14 cellular contexts compared by ENCODE assay signal in genomic region chr7:18873674-18874341, GRCh38.
DNase-seq lines count a peak whose midpoint lies in the region; ATAC-seq and TF ChIP-seq lines count a peak whose summit lies in the region.
"Had no signal": no experiment of that assay in that cellular context is flagged by ENCODE, and none has a peak within 500 bp of the region (broad histone marks: within the 10 kb centered on the region; RNA-seq: fewer than 3 reads in every experiment).

No MANE protein-coding gene starts in this region.

- H3K27me3 ChIP-seq in Caco-2 (replicated peaks; ENCODE audit: control insufficient read depth, insufficient read depth, low read length) (no peaks in the 10 kb centered on the region), mammary epithelial cell (ENCODE audit: insufficient read depth, low read length) (no peaks in the 10 kb centered on the region), mesendoderm (ENCODE audit: insufficient read depth, low read length, poor library complexity) (no peaks in the 10 kb centered on the region)
- H3K27me3 ChIP-seq: tibial artery had no signal

- ATAC-seq in HG03342 (IDR thresholded peaks at IDR 0.05; ENCODE audit: unreplicated experiment), result no peak
- ATAC-seq in stimulated activated memory B cell treated with anti-CD40 and anti-IgM and Interleukin-4, amounts not matched to agents 10 μg/mL and 1 μg/mL and 100 μg/mL, for 72 hours, result no peak
- ATAC-seq: left lobe of liver had no signal

- H3K27me3 Mint-ChIP-seq in Caco-2 (ENCODE audit: insufficient read depth, unreplicated experiment), result peaks cover 2% of the 10 kb centered on the region
- H3K27me3 Mint-ChIP-seq in stimulated activated memory B cell treated with anti-CD40 and anti-IgM and Interleukin-4, amounts not matched to agents 10 μg/mL and 1 μg/mL and 100 μg/mL, for 72 hours, result no peaks in the 10 kb centered on the region
- H3K27me3 Mint-ChIP-seq: activated naive CD8-positive, alpha-beta T cell treated with anti-CD3 and anti-CD28 coated beads for 36 hours had no signal

- H3K56ac ChIP-seq in mesendoderm (ENCODE audit: low read length), result no peak overlapping the region

- H3K79me2 ChIP-seq in mammary epithelial cell (ENCODE audit: insufficient read depth, low read length) (no peaks in the 10 kb centered on the region), mesendoderm (ENCODE audit: control insufficient read depth, insufficient read depth, low read length) (no peaks in the 10 kb centered on the region)

- POLR2A ChIA-PET in Caco-2 (lab: Charles Lee), result no interaction called here

- no peak overlapping the region for H3K4ac ChIP-seq in mesendoderm (ENCODE audit: low read depth, low read length)

- H3K9me3 Mint-ChIP-seq in Caco-2 (ENCODE audit: unreplicated experiment), result no peaks in the 10 kb centered on the region
- peaks cover 5% of the 10 kb centered on the region for H3K9me3 Mint-ChIP-seq in stimulated activated memory B cell treated with anti-CD40 and anti-IgM and Interleukin-4, amounts not matched to agents 10 μg/mL and 1 μg/mL and 100 μg/mL, for 72 hours

- no peaks in the 10 kb centered on the region for H3K36me3 Mint-ChIP-seq in Caco-2 (ENCODE audit: insufficient read depth, unreplicated experiment)
- H3K36me3 Mint-ChIP-seq in stimulated activated memory B cell treated with anti-CD40 and anti-IgM and Interleukin-4, amounts not matched to agents 10 μg/mL and 1 μg/mL and 100 μg/mL, for 72 hours, result peaks cover 14% of the 10 kb centered on the region
- H3K36me3 Mint-ChIP-seq: activated naive CD8-positive, alpha-beta T cell treated with anti-CD3 and anti-CD28 coated beads for 36 hours had no signal

- TF ChIP-seq CTCF in Caco-2 (IDR thresholded peaks at IDR 0.05; ENCODE audit: insufficient read depth in 1 of 2, low read depth in 1 of 2, low read length in 1 of 2, severe bottlenecking in 1 of 2, unreplicated experiment in 1 of 2) (peak; percentile 17 to 53), mammary epithelial cell (conservative IDR thresholded peaks at IDR 0.05 in 1 of 2, IDR thresholded peaks at IDR 0.05 in 1 of 2; ENCODE audit: extremely low read depth in 1 of 2, insufficient read depth in 1 of 2, low read depth in 1 of 2, low read length in 2 of 2) (peak; percentile 16 to 48)

- no peak overlapping the region for H2BK15ac ChIP-seq in mesendoderm (replicated peaks; ENCODE audit: low read depth)

- H2AFZ ChIP-seq in mammary epithelial cell (ENCODE audit: low read depth, low read length), result no peak overlapping the region

- intact Hi-C loops in Caco-2 (cut with micrococcal nuclease; ENCODE audit: unreplicated experiment), result no loop called here
- intact Hi-C loops in mammary epithelial cell (cut with micrococcal nuclease), result no loop called here
- intact Hi-C loops in posterior vena cava (cut with DNase I), result no loop called here

- no peaks in the 10 kb centered on the region for H3K4me1 Mint-ChIP-seq in Caco-2 (ENCODE audit: low read depth, unreplicated experiment)
- no peaks in the 10 kb centered on the region for H3K4me1 Mint-ChIP-seq in stimulated activated memory B cell treated with anti-CD40 and anti-IgM and Interleukin-4, amounts not matched to agents 10 μg/mL and 1 μg/mL and 100 μg/mL, for 72 hours
- H3K4me1 Mint-ChIP-seq: activated naive CD8-positive, alpha-beta T cell treated with anti-CD3 and anti-CD28 coated beads for 36 hours had no signal

- H3K27ac ChIP-seq in mammary epithelial cell (ENCODE audit: insufficient read depth, low read depth, low read length) (no peak overlapping the region), mesendoderm (ENCODE audit: low read depth, low read length) (no peak overlapping the region)
- H3K27ac ChIP-seq: tibial artery had no signal

- H4K8ac ChIP-seq in mesendoderm (ENCODE audit: low read depth, low read length), result no peak overlapping the region

- H2BK120ac ChIP-seq in mesendoderm (ENCODE audit: low read depth, low read length), result no peak overlapping the region

- H3K18ac ChIP-seq in mesendoderm (ENCODE audit: low read length), result no peak overlapping the region

- H3K4me3 ChIP-seq in Caco-2 (ENCODE audit: low read depth, low read length) (no peak overlapping the region), mammary epithelial cell (replicated peaks in 1 of 3; ENCODE audit: insufficient read depth in 1 of 3, low read depth in 2 of 3, low read length in 3 of 3) (no peak overlapping the region), mesendoderm (ENCODE audit: low read length) (no peak overlapping the region)
- H3K4me3 ChIP-seq: tibial artery had no signal

- H4K20me1 ChIP-seq in mammary epithelial cell (ENCODE audit: insufficient read depth, low read length), result no peaks in the 10 kb centered on the region

- no TSS peak for BruUV-seq in Caco-2 (replicated peaks; lab: Mats Ljungman, UMichigan)
- no TSS peak for BruUV-seq in mammary epithelial cell (replicated peaks; lab: Mats Ljungman, UMichigan)

- H3K9ac ChIP-seq in mammary epithelial cell (ENCODE audit: insufficient read depth, low read length) (no peak overlapping the region), mesendoderm (ENCODE audit: low read length) (no peak overlapping the region)

- peak in 1 of 2 experiments; percentile 12 for DNase-seq in Caco-2
- peak; percentile 11 for DNase-seq in HuH-7 (ENCODE audit: low spot score)
- no peak for DNase-seq in mammary epithelial cell
- DNase-seq in mesendoderm, result peak; percentile 65
- no peak for DNase-seq in NCI-H748 (lab: John Stamatoyannopoulos, UW; ENCODE audit: unreplicated experiment)
- no peak for DNase-seq in posterior vena cava (ENCODE audit: low spot score)
- DNase-seq: activated CD4-positive, alpha-beta T cell treated with anti-CD3 and anti-CD28 coated beads for 4 hours; activated naive CD8-positive, alpha-beta T cell treated with anti-CD3 and anti-CD28 coated beads for 36 hours; NCI-H2081; SHP77; tibial artery had no signal

- H3K4me2 ChIP-seq in mammary epithelial cell (ENCODE audit: insufficient read depth, low read depth, low read length) (no peak overlapping the region), mesendoderm (ENCODE audit: low read length) (no peak overlapping the region)

- CTCF ChIA-PET in Caco-2 (lab: Charles Lee), result no interaction called here
- CTCF ChIA-PET in mammary epithelial cell (lab: Charles Lee; ENCODE audit: low non-redundant PET), result no interaction called here

- no peak overlapping the region for H3K4me3 Mint-ChIP-seq in Caco-2 (ENCODE audit: unreplicated experiment)
- H3K4me3 Mint-ChIP-seq in stimulated activated memory B cell treated with anti-CD40 and anti-IgM and Interleukin-4, amounts not matched to agents 10 μg/mL and 1 μg/mL and 100 μg/mL, for 72 hours, result no peak overlapping the region
- H3K4me3 Mint-ChIP-seq: activated naive CD8-positive, alpha-beta T cell treated with anti-CD3 and anti-CD28 coated beads for 36 hours had no signal

- H3K36me3 ChIP-seq in Caco-2 (ENCODE audit: control insufficient read depth, insufficient read depth, low read length) (no peaks in the 10 kb centered on the region), mammary epithelial cell (ENCODE audit: insufficient read depth, low read length) (no peaks in the 10 kb centered on the region), mesendoderm (ENCODE audit: control insufficient read depth, insufficient read depth, low read length) (no peaks in the 10 kb centered on the region)
- H3K36me3 ChIP-seq: tibial artery had no signal

- H3K4me1 ChIP-seq in Caco-2 (no peaks in the 10 kb centered on the region), mammary epithelial cell (ENCODE audit: insufficient read depth, low read length) (no peaks in the 10 kb centered on the region), mesendoderm (ENCODE audit: control insufficient read depth, low read depth, low read length) (no peaks in the 10 kb centered on the region)
- H3K4me1 ChIP-seq: tibial artery had no signal

- dilution Hi-C loops in mammary epithelial cell (cut with HindIII; ENCODE audit: low sequenced_read_pairs), result no loop called here

- no peak overlapping the region for H4K5ac ChIP-seq in mesendoderm (ENCODE audit: low read length)

- WGBS in mammary epithelial cell (ENCODE audit: low coverage, missing lambda C conversion rate), result 97% methylated on average over 5 of the region's 5 CpGs
- WGBS in mesendoderm (ENCODE audit: extremely low coverage, insufficient coverage, low lambda C conversion rate), result no CpG with 5 or more reads among the region's 5 CpGs

- H2AK5ac ChIP-seq in mesendoderm (ENCODE audit: low read length), result no peak overlapping the region

- H3K27ac Mint-ChIP-seq in Caco-2 (ENCODE audit: unreplicated experiment), result no peak overlapping the region
- H3K27ac Mint-ChIP-seq in stimulated activated memory B cell treated with anti-CD40 and anti-IgM and Interleukin-4, amounts not matched to agents 10 μg/mL and 1 μg/mL and 100 μg/mL, for 72 hours, result no peak overlapping the region
- H3K27ac Mint-ChIP-seq: activated naive CD8-positive, alpha-beta T cell treated with anti-CD3 and anti-CD28 coated beads for 36 hours had no signal

- H3K79me1 ChIP-seq in mesendoderm (ENCODE audit: low read length), result no peaks in the 10 kb centered on the region

- in situ Hi-C loops in mammary epithelial cell (cut with MboI; ENCODE audit: low sequenced_read_pairs in 2 of 2), result no loop called here

- H3K23ac ChIP-seq in mesendoderm (ENCODE audit: low read length), result no peak overlapping the region

- H3K9me3 ChIP-seq in Caco-2, result no peaks in the 10 kb centered on the region
- peaks cover 3% of the 10 kb centered on the region for H3K9me3 ChIP-seq in mammary epithelial cell (replicated peaks; ENCODE audit: insufficient read depth, low read length)
- H3K9me3 ChIP-seq: tibial artery had no signal

- H2BK5ac ChIP-seq in mesendoderm (ENCODE audit: low read length), result no peak overlapping the region

Comparison
In these comparisons a context has a peak if more than half of its experiments do, and no peak if none do; other contexts are left out.
1. DNase-seq: peak in HuH-7 (single experiment) and mesendoderm (single experiment); none in mammary epithelial cell (single experiment), NCI-H748 (single experiment) and posterior vena cava (single experiment).